23 cellular contexts compared by ENCODE assay signal in the genomic region with DNA sequence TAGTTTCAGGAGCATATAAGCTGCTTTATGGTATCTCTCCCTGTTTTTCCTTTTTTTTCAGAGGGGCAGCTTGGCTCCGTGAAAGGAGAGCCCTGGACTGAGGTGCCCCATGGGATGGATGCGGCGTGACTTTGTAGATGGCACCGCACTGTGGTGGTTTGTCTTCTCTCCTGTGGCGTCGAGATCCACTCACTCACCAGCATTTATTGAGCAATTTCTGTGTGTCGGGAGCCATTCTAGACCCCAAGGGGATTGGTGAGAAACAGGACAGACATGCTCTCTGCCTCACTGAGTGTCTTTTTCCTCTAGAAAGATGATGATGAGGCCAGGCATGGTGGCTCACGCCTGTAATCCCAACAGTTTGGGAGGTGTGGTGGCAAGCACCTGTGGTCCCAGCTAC. TPM values are rescaled to one million over a fixed set of nuclear protein-coding genes. Genes with fewer than 3 reads are reported as not detected.
DNase-seq lines count a peak whose midpoint lies in the region; ATAC-seq, FAIRE-seq and TF ChIP-seq lines count a peak whose summit lies in the region.
"Had no signal": no experiment of that assay in that cellular context is flagged by ENCODE, and none has a peak within 500 bp of the region (broad histone marks: within the 10 kb centered on the region; RNA-seq: fewer than 3 reads in every experiment).

No MANE protein-coding gene starts in this region.

- peaks cover 9% of the 10 kb centered on the region for H3K9me3 Mint-ChIP-seq in activated naive CD8-positive, alpha-beta T cell treated with anti-CD3 and anti-CD28 coated beads, Interleukin-2, amount 50 U/mL, for 24 hours
- peaks cover 10% of the 10 kb centered on the region for H3K9me3 Mint-ChIP-seq in activated naive CD8-positive, alpha-beta T cell treated with anti-CD3 and anti-CD28 coated beads for 36 hours
- H3K9me3 Mint-ChIP-seq in activated T-helper 17 cell treated with anti-CD3 and anti-CD28 coated beads, Interleukin-2, amount 50 U/mL, for 72 hours: peaks cover 8% of the 10 kb centered on the region

- peak; percentile 13 for FAIRE-seq in urothelium cell line (lab: Jason Lieb, UNC)
- FAIRE-seq: A549, D721Med, G401.6, GM12891, GM18507 had no signal

- peaks cover 25% of the 10 kb centered on the region for H3K4me1 ChIP-seq in osteoblast (ENCODE audit: insufficient read depth, low read length)
- H3K4me1 ChIP-seq: Caco-2 had no signal

- no peak overlapping the region for H3K4me3 Mint-ChIP-seq in activated naive CD8-positive, alpha-beta T cell treated with anti-CD3 and anti-CD28 coated beads, Interleukin-2, amount 50 U/mL, for 24 hours
- no peak overlapping the region for H3K4me3 Mint-ChIP-seq in activated naive CD8-positive, alpha-beta T cell treated with anti-CD3 and anti-CD28 coated beads for 36 hours
- H3K4me3 Mint-ChIP-seq in activated T-helper 17 cell treated with anti-CD3 and anti-CD28 coated beads, Interleukin-2, amount 50 U/mL, for 72 hours: no peak overlapping the region
- H3K4me3 Mint-ChIP-seq: B cell; CD4-positive, alpha-beta T cell; CD8-positive, alpha-beta T cell had no signal

- no peak for DNase-seq in activated naive CD8-positive, alpha-beta T cell treated with anti-CD3 and anti-CD28 coated beads, Interleukin-2, amount 50 U/mL, for 24 hours
- no peak for DNase-seq in activated naive CD8-positive, alpha-beta T cell treated with anti-CD3 and anti-CD28 coated beads for 36 hours
- DNase-seq in osteoblast (ENCODE audit: insufficient read length, low spot score, missing footprints): peak; percentile 87
- DNase-seq in urothelium cell line (ENCODE audit: low spot score): no peak
- no peak for DNase-seq in retina
- DNase-seq: AML-193; Caco-2; Calu3; CD4-positive, alpha-beta T cell; CD8-positive, alpha-beta T cell; DMS79 treated with DMSO at 0.1 percent for 48 hours; GF-D8 had no signal

- peak overlapping the region; percentile 10 for H3K27ac Mint-ChIP-seq in activated naive CD8-positive, alpha-beta T cell treated with anti-CD3 and anti-CD28 coated beads, Interleukin-2, amount 50 U/mL, for 24 hours
- no peak overlapping the region for H3K27ac Mint-ChIP-seq in activated naive CD8-positive, alpha-beta T cell treated with anti-CD3 and anti-CD28 coated beads for 36 hours
- no peak overlapping the region for H3K27ac Mint-ChIP-seq in activated T-helper 17 cell treated with anti-CD3 and anti-CD28 coated beads, Interleukin-2, amount 50 U/mL, for 72 hours
- H3K27ac Mint-ChIP-seq: B cell; CD4-positive, alpha-beta T cell; CD8-positive, alpha-beta T cell had no signal

- no peak for ATAC-seq in activated naive CD8-positive, alpha-beta T cell treated with anti-CD3 and anti-CD28 coated beads, Interleukin-2, amount 50 U/mL, for 24 hours
- ATAC-seq in activated T-helper 17 cell treated with anti-CD3 and anti-CD28 coated beads, Interleukin-2, amount 50 U/mL, for 72 hours (replicated peaks): no peak
- ATAC-seq: A549; CD8-positive, alpha-beta T cell had no signal

- H3K27me3 Mint-ChIP-seq in activated naive CD8-positive, alpha-beta T cell treated with anti-CD3 and anti-CD28 coated beads, Interleukin-2, amount 50 U/mL, for 24 hours: peaks cover 15% of the 10 kb centered on the region
- peaks cover 12% of the 10 kb centered on the region for H3K27me3 Mint-ChIP-seq in activated naive CD8-positive, alpha-beta T cell treated with anti-CD3 and anti-CD28 coated beads for 36 hours
- H3K27me3 Mint-ChIP-seq in activated T-helper 17 cell treated with anti-CD3 and anti-CD28 coated beads, Interleukin-2, amount 50 U/mL, for 72 hours: peaks cover 22% of the 10 kb centered on the region

- H3K4me3 ChIP-seq in osteoblast (ENCODE audit: insufficient read depth, low read length): no peak overlapping the region
- H3K4me3 ChIP-seq: A549; BLaER1 treated with 17β-estradiol and CSF1 and Interleukin-3, amounts not matched to agents 10 nM and 100 nM had no signal

- H3K79me2 ChIP-seq in osteoblast (ENCODE audit: insufficient read depth, low read length): no peaks in the 10 kb centered on the region

- peaks cover 3% of the 10 kb centered on the region for H4K20me1 ChIP-seq in osteoblast (ENCODE audit: insufficient read depth, low read length)
- H4K20me1 ChIP-seq: BLaER1 treated with 17β-estradiol and CSF1 and Interleukin-3, amounts not matched to agents 10 nM and 100 nM had no signal

- no peak overlapping the region for H3K4me2 ChIP-seq in osteoblast (ENCODE audit: insufficient read depth, low read length)
- H3K4me2 ChIP-seq: A549 had no signal

- H3K4me1 Mint-ChIP-seq in activated naive CD8-positive, alpha-beta T cell treated with anti-CD3 and anti-CD28 coated beads, Interleukin-2, amount 50 U/mL, for 24 hours: peaks cover 27% of the 10 kb centered on the region
- H3K4me1 Mint-ChIP-seq in activated naive CD8-positive, alpha-beta T cell treated with anti-CD3 and anti-CD28 coated beads for 36 hours: peaks cover 20% of the 10 kb centered on the region
- H3K4me1 Mint-ChIP-seq in activated T-helper 17 cell treated with anti-CD3 and anti-CD28 coated beads, Interleukin-2, amount 50 U/mL, for 72 hours: peaks cover 4% of the 10 kb centered on the region
- H3K4me1 Mint-ChIP-seq: B cell had no signal

- no peaks in the 10 kb centered on the region for H3K9me3 ChIP-seq in osteoblast (ENCODE audit: low read depth, low read length)
- H3K9me3 ChIP-seq: A549, Caco-2 had no signal

- H3K36me3 ChIP-seq in osteoblast (ENCODE audit: insufficient read depth, low read length): no peaks in the 10 kb centered on the region
- H3K36me3 ChIP-seq: BLaER1 treated with 17β-estradiol and CSF1 and Interleukin-3, amounts not matched to agents 10 nM and 100 nM had no signal

- H2AFZ ChIP-seq in osteoblast (ENCODE audit: low read length): no peak overlapping the region

- TF ChIP-seq CTCF in osteoblast (IDR thresholded peaks at IDR 0.05; ENCODE audit: extremely low read depth, low read depth, low read length): no peak

- no peaks in the 10 kb centered on the region for H3K27me3 ChIP-seq in osteoblast (ENCODE audit: insufficient read depth, low read length)
- H3K27me3 ChIP-seq: BLaER1 treated with 17β-estradiol and CSF1 and Interleukin-3, amounts not matched to agents 10 nM and 100 nM had no signal

- peak overlapping the region; percentile 98 for H3K27ac ChIP-seq in osteoblast (ENCODE audit: low read depth, low read length)
- H3K27ac ChIP-seq: 22Rv1; A549; BLaER1 treated with 17β-estradiol and CSF1 and Interleukin-3, amounts not matched to agents 10 nM and 100 nM; C4-2B had no signal

- H3K36me3 Mint-ChIP-seq in activated naive CD8-positive, alpha-beta T cell treated with anti-CD3 and anti-CD28 coated beads, Interleukin-2, amount 50 U/mL, for 24 hours (ENCODE audit: low read depth): no peaks in the 10 kb centered on the region
- H3K36me3 Mint-ChIP-seq in activated naive CD8-positive, alpha-beta T cell treated with anti-CD3 and anti-CD28 coated beads for 36 hours: no peaks in the 10 kb centered on the region
- H3K36me3 Mint-ChIP-seq in activated T-helper 17 cell treated with anti-CD3 and anti-CD28 coated beads, Interleukin-2, amount 50 U/mL, for 72 hours (ENCODE audit: low read depth): no peaks in the 10 kb centered on the region
- H3K36me3 Mint-ChIP-seq: CD8-positive, alpha-beta T cell had no signal

RNA-seq across cellular contexts. Expression of a gene that starts 55.9 kb away (rescaled TPM):
- under 1 TPM in 1 of 2 experiments, not detected in 1; 0.10 TPM for total RNA-seq in activated naive CD8-positive, alpha-beta T cell treated with anti-CD3 and anti-CD28 coated beads for 36 hours
- total RNA-seq in osteoblast: not detected in 2 replicates
- not detected for total RNA-seq in activated T-helper 17 cell treated with anti-CD3 and anti-CD28 coated beads, Interleukin-2, amount 50 U/mL, for 72 hours
- total RNA-seq: A172; B cell; Calu3; CD4-positive, alpha-beta T cell; CD8-positive, alpha-beta T cell had no signal
